In genomic region chr9:37218800-37219425, GRCh38 we compare ENCODE assay signal across 17 cellular contexts.
"Had no signal": no experiment of that assay in that cellular context is flagged by ENCODE, and none has a peak within 500 bp of the region (broad histone marks: within the 10 kb centered on the region; RNA-seq: fewer than 3 reads in every experiment).

No MANE protein-coding gene starts in this region.

- H3K27ac ChIP-seq: adrenal gland, stomach, thoracic aorta, upper lobe of left lung, VCaP had no signal

- ATAC-seq: sciatic nerve had no signal

- H3K27me3 ChIP-seq: adrenal gland, stomach, upper lobe of left lung had no signal

- H3K4me1 ChIP-seq: adrenal gland, upper lobe of left lung had no signal

- FAIRE-seq: astrocyte, colon, frontal cortex had no signal

- H3K4me3 ChIP-seq: adrenal gland, smooth muscle cell, stomach, thoracic aorta, upper lobe of left lung had no signal

- DNase-seq: activated CD4-positive, alpha-beta T cell treated with anti-CD3 and anti-CD28 coated beads for 1 hour; activated gamma-delta T cell; central memory CD4-positive, alpha-beta T cell; islet precursor cell; stimulated activated CD4-positive, alpha-beta T cell treated with anti-CD3 and anti-CD28 coated beads, Interleukin-4, amount 100 ng/mL, for 1 hour; stomach; SW 1271; T-helper 2 cell; upper lobe of left lung had no signal

- H3K36me3 ChIP-seq: adrenal gland, stomach, thoracic aorta, upper lobe of left lung had no signal

- H3K9me3 ChIP-seq: adrenal gland, stomach, thoracic aorta, upper lobe of left lung had no signal
